ENCODE assay signal across 8 cellular contexts in genomic region chr3:77039606-77040553, GRCh38. TPM values are rescaled to one million over a fixed set of nuclear protein-coding genes. Genes with fewer than 3 reads are reported as not detected.
A peak's percentile ranks its signal among the peaks of the same experiment; 100 is the strongest.
DNase-seq lines count a peak whose midpoint lies in the region; TF ChIP-seq lines count a peak whose summit lies in the region.

ROBO2 (plus strand) TSS chr3:77040099; CDS start chr3:77040786, 687 bp downstream.

- H3K27ac Mint-ChIP-seq in glutamatergic neuron (ENCODE audit: unreplicated experiment) (peak within 1 kb of the TSS; percentile 97), progenitor cell of endocrine pancreas (peak within 1 kb of the TSS; percentile 93)

- 4% methylated on average over 24 of the region's 65 CpGs for WGBS in SK-N-SH (ENCODE audit: low lambda C conversion rate)

- DNase-seq in DMS53 (lab: John Stamatoyannopoulos, UW) (peak; percentile 38), DMS53 treated with DMSO at 0.1 percent for 48 hours (lab: John Stamatoyannopoulos, UW; ENCODE audit: unreplicated experiment) (no peak), SK-N-SH (peak; percentile 81), glutamatergic neuron (peak; percentile 90), progenitor cell of endocrine pancreas (ENCODE audit: low spot score, unreplicated experiment) (peak; percentile 62), GM20000 (ENCODE audit: low spot score) (no peak)
- DNase-seq in NK-92 treated with Interleukin-12 subunit alpha and Interleukin-12 subunit beta, amount 100 ng/mL, for 24 hours (lab: John Stamatoyannopoulos, UW), result no peak
- no peak for DNase-seq in stimulated activated CD4-positive, alpha-beta T cell treated with anti-CD3 and anti-CD28 coated beads, Interleukin-2, amount 100 ng/mL, for 24 hours

- no peaks in the 10 kb centered on the region for H3K79me2 ChIP-seq in SK-N-SH (ENCODE audit: insufficient read depth)

- H3K4me2 ChIP-seq in SK-N-SH, result peak within 1 kb of the TSS; percentile 73

- H3K36me3 ChIP-seq in SK-N-SH (replicated peaks in 1 of 2; ENCODE audit: control insufficient read depth in 1 of 2, insufficient read depth in 2 of 2, low read length in 1 of 2), result no peaks in the 10 kb centered on the region

- TF ChIP-seq CTCF in SK-N-SH (IDR thresholded peaks at IDR 0.05) (no peak), glutamatergic neuron (IDR thresholded peaks at IDR 0.05; ENCODE audit: partially characterized antibody, unreplicated experiment) (no peak), progenitor cell of endocrine pancreas (IDR thresholded peaks at IDR 0.05; ENCODE audit: unreplicated experiment) (no peak), GM20000 (IDR thresholded peaks at IDR 0.05; ENCODE audit: extremely low read depth, missing control alignments) (no peak)

- H3K9me3 ChIP-seq in SK-N-SH, result no peaks in the 10 kb centered on the region

- POLR2A ChIA-PET in SK-N-SH (lab: Yijun Ruan, JAX), result interaction anchor here (1.0 kb wide), 1 partner anchor 10 kb away, joined by 4 read pairs; no protein-coding TSS in a partner anchor

- peak; percentile 4; the same call in 1 of the 2 replicates for TF ChIP-seq RAD21 in SK-N-SH (IDR thresholded peaks at IDR 0.05; ENCODE audit: low read length)

- H3F3A ChIP-seq in SK-N-SH (replicated peaks; ENCODE audit: insufficient read depth), result no peaks in the 10 kb centered on the region

- no peak within 1 kb of the TSS for H3K9ac ChIP-seq in SK-N-SH

- H4K20me1 ChIP-seq in SK-N-SH (ENCODE audit: insufficient read depth), result no peaks in the 10 kb centered on the region

- H2AFZ ChIP-seq in SK-N-SH (ENCODE audit: low read depth), result peak within 1 kb of the TSS; percentile 56

- H3K27me3 Mint-ChIP-seq in glutamatergic neuron (ENCODE audit: unreplicated experiment) (peaks cover 9% of the 10 kb centered on the region), progenitor cell of endocrine pancreas (no peaks in the 10 kb centered on the region)

- TF ChIP-seq EP300 in SK-N-SH (IDR thresholded peaks at IDR 0.05; ENCODE audit: borderline replicate concordance in 1 of 2, low read depth in 1 of 2, low read length in 1 of 2), result no peak

- H3K4me3 Mint-ChIP-seq in glutamatergic neuron (ENCODE audit: unreplicated experiment) (peak within 1 kb of the TSS; percentile 99), progenitor cell of endocrine pancreas (ENCODE audit: low read depth) (peak within 1 kb of the TSS; percentile 83)

- H3K36me3 Mint-ChIP-seq in glutamatergic neuron (ENCODE audit: unreplicated experiment) (no peaks in the 10 kb centered on the region), progenitor cell of endocrine pancreas (ENCODE audit: insufficient read depth) (peaks cover 3% of the 10 kb centered on the region)

- peaks cover 0 to 2% of the 10 kb centered on the region in 2 experiments; a peak in 2 of 4 replicates for H3K4me1 ChIP-seq in SK-N-SH (ENCODE audit: control insufficient read depth in 1 of 2, insufficient read depth in 2 of 2, low read depth in 1 of 2, low read length in 1 of 2)

- peak within 1 kb of the TSS in 1 of 2 experiments; percentile 71; a peak in 2 of 4 replicates for H3K27ac ChIP-seq in SK-N-SH (ENCODE audit: low read depth in 2 of 2, low read length in 1 of 2)

- peaks cover 27% of the 10 kb centered on the region for H3K27me3 ChIP-seq in SK-N-SH (ENCODE audit: insufficient read depth)

- CTCF ChIA-PET in SK-N-SH (lab: Yijun Ruan, JAX), result interaction anchor here (1.1 to 5.0 kb wide), 12 partner anchors 13 to 1612 kb away, joined by 3 to 95 read pairs (median 7); no protein-coding TSS in a partner anchor

- H3K9me2 ChIP-seq in SK-N-SH, result no peaks in the 10 kb centered on the region

- H3K4me1 Mint-ChIP-seq in glutamatergic neuron (ENCODE audit: low read depth, unreplicated experiment) (peaks cover 4% of the 10 kb centered on the region), progenitor cell of endocrine pancreas (ENCODE audit: low read depth) (peaks cover 29% of the 10 kb centered on the region)

- peak within 1 kb of the TSS; percentile 48 to 53 for H3K4me3 ChIP-seq in SK-N-SH (ENCODE audit: low read depth in 2 of 2, low read length in 1 of 2)

- H3K9me3 Mint-ChIP-seq in glutamatergic neuron (ENCODE audit: unreplicated experiment) (peaks cover 11% of the 10 kb centered on the region), progenitor cell of endocrine pancreas (ENCODE audit: low read depth) (no peaks in the 10 kb centered on the region)

TF ChIP-seq in SK-N-SH, 30 proteins besides CTCF, POLR2A, EP300 and RAD21:
- TF ChIP-seq ZBTB33 (IDR thresholded peaks at IDR 0.05; ENCODE audit: borderline replicate concordance, low read depth), result no peak
- no peak for TF ChIP-seq SMC3 (IDR thresholded peaks at IDR 0.05; ENCODE audit: low read depth, low read length)
- no peak for TF ChIP-seq TEAD4 (IDR thresholded peaks at IDR 0.05; ENCODE audit: borderline replicate concordance, insufficient read depth)
- no peak for TF ChIP-seq RCOR1 (IDR thresholded peaks at IDR 0.05; ENCODE audit: low read length)
- TF ChIP-seq GABPA (IDR thresholded peaks at IDR 0.05; ENCODE audit: low read depth), result no peak
- no peak for TF ChIP-seq RFX5 (IDR thresholded peaks at IDR 0.05; ENCODE audit: low read length)
- no peak for TF ChIP-seq IRF3 (IDR thresholded peaks at IDR 0.05; ENCODE audit: low read depth, low read length)
- TF ChIP-seq YY1 (IDR thresholded peaks at IDR 0.05; ENCODE audit: low read depth), result no peak
- no peak for TF ChIP-seq PBX3 (IDR thresholded peaks at IDR 0.05)
- TF ChIP-seq USF1 (IDR thresholded peaks at IDR 0.05; ENCODE audit: borderline replicate concordance, low read depth), result no peak
- no peak for TF ChIP-seq FOSL2 (IDR thresholded peaks at IDR 0.05; ENCODE audit: borderline replicate concordance, low read depth)
- no peak for TF ChIP-seq TCF12 (IDR thresholded peaks at IDR 0.05)
- no peak for TF ChIP-seq FOXM1 (IDR thresholded peaks at IDR 0.05; ENCODE audit: low read depth)
- no peak for TF ChIP-seq USF2 (IDR thresholded peaks at IDR 0.05; ENCODE audit: borderline replicate concordance, low read depth, low read length)
- no peak for TF ChIP-seq MAX (IDR thresholded peaks at IDR 0.05; ENCODE audit: low read depth)
- TF ChIP-seq CHD2 (IDR thresholded peaks at IDR 0.05; ENCODE audit: low read length, partially characterized antibody), result no peak
- TF ChIP-seq FOXJ3 (CRISPR knock-in tag; IDR thresholded peaks at IDR 0.05), result no peak
- no peak for TF ChIP-seq GATA2 (CRISPR knock-in tag; IDR thresholded peaks at IDR 0.05)
- TF ChIP-seq JUND (IDR thresholded peaks at IDR 0.05), result no peak

RNA-seq across cellular contexts. Expression of gene ROBO2, which starts in this region (rescaled TPM):
- 0.02 TPM in 1 of 2 replicates, not detected in the other for polyA plus RNA-seq in SK-N-SH (2012; rRNA removed)
- 0.06 and 0.12 TPM in 2 replicates for polyA plus RNA-seq in SK-N-SH (2012; cell fraction: cytosol; rRNA removed)
- 0.19 and 0.23 TPM in 2 replicates for polyA plus RNA-seq in SK-N-SH (2012; cell fraction: nucleus; rRNA removed)
- total RNA-seq in glutamatergic neuron (ENCODE audit: unreplicated experiment) (330 TPM), progenitor cell of endocrine pancreas (75.2 and 83.8 TPM in 2 replicates)

Comparison
In these comparisons a context has a peak if more than half of its experiments do, and no peak if none do; other contexts are left out.
1. DNase-seq: peak in DMS53 (single experiment), glutamatergic neuron (single experiment) and progenitor cell of endocrine pancreas (single experiment); none in DMS53 treated with DMSO at 0.1 percent for 48 hours (single experiment), NK-92 treated with Interleukin-12 subunit alpha and Interleukin-12 subunit beta, amount 100 ng/mL, for 24 hours (single experiment), GM20000 (single experiment) and stimulated activated CD4-positive, alpha-beta T cell treated with anti-CD3 and anti-CD28 coated beads, Interleukin-2, amount 100 ng/mL, for 24 hours (0 of 2).
2. Peak in DNase-seq, H3K4me3 ChIP-seq and H3K4me2 ChIP-seq in SK-N-SH; RNA of the gene not detected or under 1 TPM.